ENCODE assay signal across 1 cellular context in the genomic region with DNA sequence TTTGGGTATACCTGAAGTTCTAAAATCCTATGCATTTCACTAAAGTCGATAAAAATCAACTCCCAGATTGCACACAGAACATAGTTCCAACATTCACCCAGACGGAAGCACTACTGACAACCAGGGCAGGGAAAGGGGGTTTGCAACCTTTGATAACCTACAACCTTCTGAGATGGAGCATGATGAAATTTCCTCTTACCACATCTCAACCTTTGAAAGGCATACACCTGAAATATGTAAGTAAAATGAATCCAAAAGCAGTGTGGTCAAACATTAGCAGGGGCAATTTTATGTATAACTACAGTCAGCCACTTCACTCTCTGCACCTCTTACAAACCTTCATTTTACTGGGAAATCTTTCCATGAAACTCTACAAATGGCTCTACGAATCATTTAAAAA.
A peak's percentile ranks its signal among the peaks of the same experiment; 100 is the strongest.
TF ChIP-seq lines count a peak whose summit lies in the region.

No MANE protein-coding gene starts in this region.

TF ChIP-seq in HepG2, 621 proteins besides CTCF, POLR2A, EP300 and RAD21 (continued from another document):
- TF ChIP-seq, protein P1, sequence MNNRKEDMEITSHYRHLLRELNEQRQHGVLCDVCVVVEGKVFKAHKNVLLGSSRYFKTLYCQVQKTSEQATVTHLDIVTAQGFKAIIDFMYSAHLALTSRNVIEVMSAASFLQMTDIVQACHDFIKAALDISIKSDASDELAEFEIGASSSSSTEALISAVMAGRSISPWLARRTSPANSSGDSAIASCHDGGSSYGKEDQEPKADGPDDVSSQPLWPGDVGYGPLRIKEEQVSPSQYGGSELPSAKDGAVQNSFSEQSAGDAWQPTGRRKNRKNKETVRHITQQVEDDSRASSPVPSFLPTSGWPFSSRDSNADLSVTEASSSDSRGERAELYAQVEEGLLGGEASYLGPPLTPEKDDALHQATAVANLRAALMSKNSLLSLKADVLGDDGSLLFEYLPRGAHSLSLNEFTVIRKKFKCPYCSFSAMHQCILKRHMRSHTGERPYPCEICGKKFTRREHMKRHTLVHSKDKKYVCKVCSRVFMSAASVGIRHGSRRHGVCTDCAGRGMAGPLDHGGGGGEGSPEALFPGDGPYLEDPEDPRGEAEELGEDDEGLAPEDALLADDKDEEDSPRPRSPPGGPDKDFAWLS (CRISPR knock-in tag; IDR thresholded peaks at IDR 0.05; ENCODE audit: borderline replicate concordance) = no peak
- TF ChIP-seq NR2F2 (IDR thresholded peaks at IDR 0.05; ENCODE audit: borderline replicate concordance, low read depth) (peak; percentile 56; the same call in 1 of the 2 replicates), ATF7 (IDR thresholded peaks at IDR 0.05) (no peak), ATF7 (CRISPR knock-in tag; IDR thresholded peaks at IDR 0.05) (no peak), CEBPB (IDR thresholded peaks at IDR 0.05; ENCODE audit: borderline replicate concordance, low read depth, low read length) (peak; percentile 30; the same call in 1 of the 2 replicates), SOX6 (IDR thresholded peaks at IDR 0.05) (no peak), SOX6 (CRISPR knock-in tag; IDR thresholded peaks at IDR 0.05) (peak; percentile 23; the same call in 1 of the 2 replicates), BCL6 (CRISPR knock-in tag; IDR thresholded peaks at IDR 0.05) (0 out of 2 replicates have a peak, but pooled peaks have one; percentile 28), NR2F6 (IDR thresholded peaks at IDR 0.05) (peak; percentile 31; the same call in 1 of the 2 replicates), NR2F6 (CRISPR knock-in tag; IDR thresholded peaks at IDR 0.05) (no peak), ZMYM4 (CRISPR knock-in tag; IDR thresholded peaks at IDR 0.05) (0 out of 2 replicates have a peak, but pooled peaks have one; percentile 20), ISL2 (CRISPR knock-in tag; IDR thresholded peaks at IDR 0.05) (peak; percentile 57; the same call in 1 of the 2 replicates), NCOA2 (CRISPR knock-in tag; IDR thresholded peaks at IDR 0.05) (peak; percentile 18; the same call in 1 of the 2 replicates), HNF4A (CRISPR knock-in tag; IDR thresholded peaks at IDR 0.05) (peak; percentile 68), ZKSCAN5 (CRISPR knock-in tag; IDR thresholded peaks at IDR 0.05) (no peak), HNF4G (IDR thresholded peaks at IDR 0.05; ENCODE audit: borderline replicate concordance, low read depth, low read length) (peak; percentile 36; the same call in 1 of the 2 replicates), HNF4G (CRISPR knock-in tag; IDR thresholded peaks at IDR 0.05; ENCODE audit: borderline replicate concordance, low read depth) (no peak)
